In the genomic region with DNA sequence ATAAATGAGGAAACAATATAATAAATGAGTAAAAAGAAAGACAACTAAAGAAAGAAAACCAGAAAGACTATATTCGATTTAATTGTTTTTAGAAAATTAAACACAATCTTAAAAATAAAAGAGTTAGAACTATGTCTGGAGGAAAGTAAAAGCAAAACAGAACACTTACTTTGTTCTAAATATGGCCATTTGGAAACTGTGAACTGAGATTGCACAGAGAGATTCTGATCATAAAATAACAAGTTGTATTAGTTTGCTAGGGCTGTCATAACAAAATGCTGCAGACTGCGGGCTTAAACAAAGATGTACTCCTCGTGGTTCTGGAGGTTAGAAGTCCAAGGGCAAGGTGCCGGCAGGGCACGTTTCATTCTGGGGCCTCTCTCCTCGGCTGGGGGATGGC, we compare ENCODE assay signal across 20 cellular contexts.
A peak's percentile ranks its signal among the peaks of the same experiment; 100 is the strongest.
DNase-seq lines count a peak whose midpoint lies in the region; ATAC-seq and TF ChIP-seq lines count a peak whose summit lies in the region.
"Had no signal": no experiment of that assay in that cellular context is flagged by ENCODE, and none has a peak within 500 bp of the region (broad histone marks: within the 10 kb centered on the region; RNA-seq: fewer than 3 reads in every experiment).

No MANE protein-coding gene starts in this region.

- in situ Hi-C loops in gastrocnemius medialis (cut with MboI; ENCODE audit: low sequenced_read_pairs in 4 of 4) = no loop called here

- H3K9ac ChIP-seq in SU-DHL-6 (ENCODE audit: low read length) = no peak overlapping the region

- H2AFZ ChIP-seq in SU-DHL-6 (ENCODE audit: low read depth, low read length, severe bottlenecking) = peak overlapping the region; percentile 86

- no peaks in the 10 kb centered on the region; the same call in 1 of the 2 replicates for H3K9me3 ChIP-seq in SU-DHL-6 (ENCODE audit: insufficient read depth, low read length)
- no peaks in the 10 kb centered on the region for H3K9me3 ChIP-seq in gastrocnemius medialis
- H3K9me3 ChIP-seq: gastroesophageal sphincter had no signal

- peak overlapping the region; percentile 41 for H3K4me2 ChIP-seq in SU-DHL-6 (ENCODE audit: low read depth, low read length, poor library complexity, severe bottlenecking)

- no peaks in the 10 kb centered on the region for H4K20me1 ChIP-seq in SU-DHL-6 (ENCODE audit: low read depth, low read length)

- peaks cover 22% of the 10 kb centered on the region; the same call in 1 of the 2 replicates for H3F3A ChIP-seq in SU-DHL-6 (ENCODE audit: insufficient read depth)

- H3K4me3 ChIP-seq in SU-DHL-6 (ENCODE audit: insufficient read depth, low read length, poor library complexity, severe bottlenecking) = peak overlapping the region; percentile 11
- H3K4me3 ChIP-seq in gastrocnemius medialis = no peak overlapping the region
- H3K4me3 ChIP-seq: gastroesophageal sphincter, tibial nerve had no signal

- peak; percentile 78 for ATAC-seq in GM18867 (IDR thresholded peaks at IDR 0.05; ENCODE audit: unreplicated experiment)
- ATAC-seq in GM21515 (IDR thresholded peaks at IDR 0.05; ENCODE audit: unreplicated experiment) = peak; percentile 68
- ATAC-seq in HG02870 (IDR thresholded peaks at IDR 0.05; ENCODE audit: unreplicated experiment) = peak; percentile 69
- ATAC-seq in gastrocnemius medialis = no peak
- ATAC-seq: activated CD8-positive, alpha-beta T cell treated with anti-CD3 and anti-CD28 coated beads for 36 hours; gastroesophageal sphincter; natural killer cell treated with Interleukin-12 subunit alpha and Interleukin-12 subunit beta and Interleukin-15 and Interleukin-18, amount 100 ng/mL, for 72 hours; PC-3; stimulated activated naive CD8-positive, alpha-beta T cell treated with anti-CD3 and anti-CD28 coated beads, Interleukin-15, Interleukin-2, amounts not matched to agents 100 U/mL and 50 U/mL, for 24 hours had no signal

- H3K79me2 ChIP-seq in SU-DHL-6 (ENCODE audit: insufficient read depth, low read length) = no peaks in the 10 kb centered on the region

- TF ChIP-seq POLR2A in gastrocnemius medialis (IDR thresholded peaks at IDR 0.05) = no peak

- H3K27me3 ChIP-seq in SU-DHL-6 (ENCODE audit: low read length) (no peaks in the 10 kb centered on the region), gastrocnemius medialis (no peaks in the 10 kb centered on the region)
- H3K27me3 ChIP-seq: gastroesophageal sphincter, tibial nerve had no signal

- DNase-seq in GF-D8 (lab: John Stamatoyannopoulos, UW) (no peak), gastrocnemius medialis (no peak), SHP77 (lab: John Stamatoyannopoulos, UW) (no peak)
- DNase-seq in activated naive CD4-positive, alpha-beta T cell treated with Interleukin-2 at 50 U/mL for 16 hours = no peak
- DNase-seq: activated B cell treated with CpG ODN at 0.5 μM for 24 hours; activated CD8-positive, alpha-beta T cell treated with anti-CD3 and anti-CD28 coated beads for 36 hours; activated naive CD4-positive, alpha-beta T cell; activated T-cell treated with anti-CD3 and anti-CD28 coated beads, Interleukin-2, amount 50 U/mL, for 1 hour; anterior cingulate cortex; CD4-positive, alpha-beta T cell; NCI-H1436; PC-3; stimulated activated naive CD8-positive, alpha-beta T cell treated with anti-CD3 and anti-CD28 coated beads, Interleukin-15, Interleukin-2, amounts not matched to agents 100 U/mL and 50 U/mL, for 24 hours had no signal

- H3K36me3 ChIP-seq in SU-DHL-6 (ENCODE audit: low read length) (peaks cover 3% of the 10 kb centered on the region; the same call in 1 of the 2 replicates), gastrocnemius medialis (no peaks in the 10 kb centered on the region)
- H3K36me3 ChIP-seq: gastroesophageal sphincter, tibial nerve had no signal

- no peak for TF ChIP-seq CTCF in SU-DHL-6 (IDR thresholded peaks at IDR 0.05; ENCODE audit: insufficient read depth, low read length, poor library complexity, severe bottlenecking)
- TF ChIP-seq CTCF in gastrocnemius medialis (IDR thresholded peaks at IDR 0.05 in 4 of 5, conservative IDR thresholded peaks at IDR 0.05 in 1 of 5) = no peak

- no peaks in the 10 kb centered on the region for H3K9me2 ChIP-seq in SU-DHL-6 (replicated peaks; ENCODE audit: insufficient read depth, low read length)

- H3K27ac ChIP-seq in SU-DHL-6 (ENCODE audit: low read depth, low read length) = peak overlapping the region; percentile 56
- H3K27ac ChIP-seq in gastrocnemius medialis = no peak overlapping the region
- H3K27ac ChIP-seq: gastroesophageal sphincter, tibial nerve had no signal

- intact Hi-C loops in gastrocnemius medialis (cut with DNase I; ENCODE audit: low total_unique reads) = no loop called here

- no peaks in the 10 kb centered on the region for H3K4me1 ChIP-seq in gastrocnemius medialis
- H3K4me1 ChIP-seq: gastroesophageal sphincter, tibial nerve had no signal

Comparison
In these comparisons a context has a peak if more than half of its experiments do, and no peak if none do; other contexts are left out.
1. ATAC-seq: peak in GM18867 (single experiment), GM21515 (single experiment) and HG02870 (single experiment); none in gastrocnemius medialis (0 of 2).